8 cellular contexts compared by ENCODE assay signal in the genomic region with DNA sequence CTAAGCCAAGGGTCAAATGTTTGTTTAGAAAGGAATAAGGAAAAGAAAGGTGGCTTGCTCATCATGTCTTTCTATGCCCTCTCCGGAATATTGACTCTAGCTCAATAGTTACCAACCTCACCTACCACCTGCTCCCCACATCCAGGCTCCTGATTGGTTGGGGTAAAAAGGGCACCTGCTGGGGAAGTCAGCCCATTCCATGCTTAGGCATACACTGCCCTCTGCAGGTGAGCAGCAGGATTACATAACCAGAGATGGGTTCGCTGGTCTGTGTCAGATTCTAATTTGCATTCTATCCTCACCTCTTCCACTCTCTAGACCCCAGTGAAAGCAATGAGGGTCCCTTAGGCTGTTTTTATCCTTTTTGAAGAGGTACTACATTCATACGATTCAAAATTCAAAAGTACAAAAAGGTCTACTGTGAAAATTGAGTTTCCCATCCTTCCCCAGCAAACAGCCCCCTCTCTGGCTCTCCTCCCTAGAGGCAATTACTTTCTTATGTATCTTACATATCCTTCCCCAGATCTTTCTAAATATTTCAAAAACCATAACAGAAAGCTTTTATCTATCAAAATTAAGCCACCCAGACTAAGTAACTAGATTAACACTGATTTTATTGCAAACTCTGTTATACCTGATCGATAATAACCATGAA.
A peak's percentile ranks its signal among the peaks of the same experiment; 100 is the strongest.
DNase-seq lines count a peak whose midpoint lies in the region; ATAC-seq and TF ChIP-seq lines count a peak whose summit lies in the region.

No MANE protein-coding gene starts in this region.

- ATAC-seq in GM21723 (IDR thresholded peaks at IDR 0.05; ENCODE audit: unreplicated experiment), result no peak

- DNase-seq in AG09319 (ENCODE audit: extremely low read depth, low read depth) (no peak), HCEC 1CT (peak; percentile 30), NCI-H345 (lab: John Stamatoyannopoulos, UW) (peak; percentile 84), lung microvascular endothelial cell (ENCODE audit: low read depth in 2 of 2) (peak; percentile 42 to 58)
- peak; percentile 33 to 45 for DNase-seq in activated CD4-positive, alpha-beta T cell treated with anti-CD3 and anti-CD28 coated beads, Interleukin-2, amount 50 U/mL, for 4 hours
- DNase-seq in effector CD8-positive, alpha-beta T cell (lab: John Stamatoyannopoulos, UW), result peak; percentile 32
- peak; percentile 77 for DNase-seq in stimulated activated CD8-positive, alpha-beta memory T cell treated with anti-CD3 and anti-CD28 coated beads, Interleukin-4, amount 100 ng/mL, for 48 hours

- TF ChIP-seq CTCF in AG09319 (IDR thresholded peaks at IDR 0.05; ENCODE audit: low read depth, low read length), result peak; percentile 90
